In genomic region chr17:7880076-7880868, GRCh38 we compare ENCODE assay signal across 1 cellular context.
TF ChIP-seq lines count a peak whose summit lies in the region.

No MANE protein-coding gene starts in this region.

TF ChIP-seq in HepG2, 621 proteins besides CTCF, POLR2A, EP300 and RAD21:
- TF ChIP-seq ZNF672 (CRISPR knock-in tag; IDR thresholded peaks at IDR 0.05) (no peak), ZNF549 (CRISPR knock-in tag; IDR thresholded peaks at IDR 0.05) (no peak), ZNF570 (CRISPR knock-in tag; IDR thresholded peaks at IDR 0.05; ENCODE audit: borderline replicate concordance) (no peak), EZH2 (conservative IDR thresholded peaks at IDR 0.05; ENCODE audit: low read depth, low read length) (no peak), ZNF772 (CRISPR knock-in tag; IDR thresholded peaks at IDR 0.05) (no peak), THAP11 (CRISPR knock-in tag; IDR thresholded peaks at IDR 0.05) (no peak), PBX3 (CRISPR knock-in tag; IDR thresholded peaks at IDR 0.05; ENCODE audit: borderline replicate concordance) (no peak), ZNF460 (CRISPR knock-in tag; IDR thresholded peaks at IDR 0.05; ENCODE audit: borderline replicate concordance) (no peak), HMG20B (CRISPR knock-in tag; conservative IDR thresholded peaks at IDR 0.05) (no peak), RAD51 (IDR thresholded peaks at IDR 0.05; ENCODE audit: borderline replicate concordance) (no peak)
